Comparison of ENCODE assay signal across 1 cellular context in genomic region chr5:95445442-95445841, GRCh38.
TF ChIP-seq lines count a peak whose summit lies in the region.

No MANE protein-coding gene starts in this region.

TF ChIP-seq in H1, 55 proteins besides CTCF, POLR2A, EP300 and RAD21:
- TF ChIP-seq SRF (IDR thresholded peaks at IDR 0.05; ENCODE audit: low read depth, low read length) (no peak), ATF3 (IDR thresholded peaks at IDR 0.05; ENCODE audit: insufficient read depth, low read depth, low read length) (no peak), KDM4A (IDR thresholded peaks at IDR 0.05; ENCODE audit: low read depth, low read length, severe bottlenecking) (no peak), RFX5 (IDR thresholded peaks at IDR 0.05; ENCODE audit: borderline replicate concordance, low read depth, low read length) (no peak), POLR2AphosphoS5 (IDR thresholded peaks at IDR 0.05; ENCODE audit: low read depth, low read length) (no peak), POU5F1 (IDR thresholded peaks at IDR 0.05; ENCODE audit: low read depth, low read length) (no peak), TEAD4 (IDR thresholded peaks at IDR 0.05; ENCODE audit: low read depth, low read length) (no peak), SIRT6 (IDR thresholded peaks at IDR 0.05; ENCODE audit: low read length) (no peak), CBX5 (IDR thresholded peaks at IDR 0.05; ENCODE audit: low read depth, low read length) (no peak)
- TF ChIP-seq, protein P1, sequence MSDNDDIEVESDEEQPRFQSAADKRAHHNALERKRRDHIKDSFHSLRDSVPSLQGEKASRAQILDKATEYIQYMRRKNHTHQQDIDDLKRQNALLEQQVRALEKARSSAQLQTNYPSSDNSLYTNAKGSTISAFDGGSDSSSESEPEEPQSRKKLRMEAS (IDR thresholded peaks at IDR 0.05) = no peak
